Comparison of ENCODE assay signal across 16 cellular contexts in genomic region chr18:12998332-12999060, GRCh38. TPM values are rescaled to one million over a fixed set of nuclear protein-coding genes. Genes with fewer than 3 reads are reported as not detected.
DNase-seq lines count a peak whose midpoint lies in the region; ATAC-seq, FAIRE-seq and TF ChIP-seq lines count a peak whose summit lies in the region.
"Had no signal": no experiment of that assay in that cellular context is flagged by ENCODE, and none has a peak within 500 bp of the region (broad histone marks: within the 10 kb centered on the region; RNA-seq: fewer than 3 reads in every experiment).

No MANE protein-coding gene starts in this region.

- H3K27ac Mint-ChIP-seq in activated naive CD8-positive, alpha-beta T cell treated with anti-CD3 and anti-CD28 coated beads, Interleukin-2, amount 50 U/mL, for 24 hours, result peak overlapping the region; percentile 1

- TF ChIP-seq CTCF in GM12864 (IDR thresholded peaks at IDR 0.05; ENCODE audit: low read depth, low read length, missing control alignments), result no peak

- peaks cover 7% of the 10 kb centered on the region for H3K36me3 Mint-ChIP-seq in activated naive CD8-positive, alpha-beta T cell treated with anti-CD3 and anti-CD28 coated beads, Interleukin-2, amount 50 U/mL, for 24 hours (ENCODE audit: low read depth)

- DNase-seq in GM12864 (ENCODE audit: low read depth), result no peak
- no peak for DNase-seq in activated naive CD8-positive, alpha-beta T cell treated with anti-CD3 and anti-CD28 coated beads, Interleukin-2, amount 50 U/mL, for 24 hours
- no peak for DNase-seq in frontal cortex (ENCODE audit: low spot score in 2 of 2)
- DNase-seq in mesenteric fat pad (ENCODE audit: low spot score), result no peak
- DNase-seq in globus pallidus (ENCODE audit: low spot score), result no peak
- no peak for DNase-seq in activated CD4-positive, alpha-beta T cell treated with anti-CD3 and anti-CD28 coated beads, Interleukin-2, amount 50 U/mL, for 48 hours
- DNase-seq: BE2C; body of pancreas; effector memory CD8-positive, alpha-beta T cell; MM.1S; NCI-H2171; WERI-Rb-1 had no signal

- H3K4me3 Mint-ChIP-seq in activated naive CD8-positive, alpha-beta T cell treated with anti-CD3 and anti-CD28 coated beads, Interleukin-2, amount 50 U/mL, for 24 hours, result peak overlapping the region; percentile 7

- ATAC-seq in GM18873 (IDR thresholded peaks at IDR 0.05; ENCODE audit: low FRiP score, unreplicated experiment), result peak; percentile 57
- peak; percentile 77 for ATAC-seq in HG03064 (IDR thresholded peaks at IDR 0.05; ENCODE audit: low read depth, unreplicated experiment)
- peak; percentile 48 for ATAC-seq in activated naive CD8-positive, alpha-beta T cell treated with anti-CD3 and anti-CD28 coated beads, Interleukin-2, amount 50 U/mL, for 24 hours
- ATAC-seq: body of pancreas; effector memory CD8-positive, alpha-beta T cell; gastroesophageal sphincter had no signal

- peaks cover 14% of the 10 kb centered on the region for H3K4me1 Mint-ChIP-seq in activated naive CD8-positive, alpha-beta T cell treated with anti-CD3 and anti-CD28 coated beads, Interleukin-2, amount 50 U/mL, for 24 hours

- H3K27me3 Mint-ChIP-seq in activated naive CD8-positive, alpha-beta T cell treated with anti-CD3 and anti-CD28 coated beads, Interleukin-2, amount 50 U/mL, for 24 hours, result no peaks in the 10 kb centered on the region
- H3K27me3 Mint-ChIP-seq: effector memory CD8-positive, alpha-beta T cell had no signal

- H3K9me3 Mint-ChIP-seq in activated naive CD8-positive, alpha-beta T cell treated with anti-CD3 and anti-CD28 coated beads, Interleukin-2, amount 50 U/mL, for 24 hours, result no peaks in the 10 kb centered on the region
- H3K9me3 Mint-ChIP-seq: effector memory CD8-positive, alpha-beta T cell had no signal

- no peak for FAIRE-seq in frontal cortex (lab: Jason Lieb, UNC)
- FAIRE-seq: keratinocyte had no signal

- H3K4me3 ChIP-seq in GM12864 (ENCODE audit: low read depth, low read length), result peak overlapping the region; percentile 13; the same call in 1 of the 2 replicates
- H3K4me3 ChIP-seq: body of pancreas, gastroesophageal sphincter had no signal

RNA-seq across cellular contexts. Expression of gene CEP192, which starts 7.3 kb away (rescaled TPM):
- 73.0 TPM for total RNA-seq in frontal cortex
- 13.5 TPM for total RNA-seq in mesenteric fat pad

RNA-seq across cellular contexts. Expression of gene SEH1L, which starts 50.7 kb away (rescaled TPM):
- total RNA-seq in frontal cortex (39.9 TPM), mesenteric fat pad (57.0 TPM)
